ENCODE assay signal across 8 cellular contexts in the genomic region with DNA sequence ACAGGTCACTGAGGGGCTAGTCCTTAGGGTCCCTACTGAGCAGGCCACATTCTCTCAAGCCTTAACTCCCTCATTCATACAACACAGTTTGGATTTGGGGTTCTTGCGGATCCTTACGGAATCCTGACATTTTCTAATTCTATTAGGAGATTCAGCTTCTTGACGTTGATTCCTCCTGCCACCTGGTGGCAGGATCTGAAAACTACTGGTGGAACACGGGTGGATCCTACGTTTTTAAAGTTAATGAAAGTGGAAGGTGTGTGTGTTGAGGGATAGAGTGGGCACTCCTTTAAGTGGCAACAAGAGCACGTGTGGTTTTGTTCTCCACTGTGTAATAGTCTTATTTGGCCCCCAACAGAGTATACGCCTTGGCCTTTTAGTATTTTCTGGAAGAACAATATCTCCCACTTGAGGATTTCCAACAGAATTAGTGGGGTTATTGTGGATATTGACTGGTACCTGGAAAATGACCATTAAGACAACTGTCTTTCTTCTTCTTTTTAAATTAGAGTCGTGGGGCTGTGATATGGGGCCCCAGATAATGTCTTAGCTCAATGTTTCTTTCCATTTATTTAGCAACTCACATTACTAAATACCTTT. TPM values are rescaled to one million over a fixed set of nuclear protein-coding genes. Genes with fewer than 3 reads are reported as not detected.
DNase-seq lines count a peak whose midpoint lies in the region; ATAC-seq and TF ChIP-seq lines count a peak whose summit lies in the region.
"Had no signal": no experiment of that assay in that cellular context is flagged by ENCODE, and none has a peak within 500 bp of the region (broad histone marks: within the 10 kb centered on the region; RNA-seq: fewer than 3 reads in every experiment).

No MANE protein-coding gene starts in this region.

- no peaks in the 10 kb centered on the region for H4K20me1 ChIP-seq in OCI-LY1 (ENCODE audit: insufficient read depth, low read length)

- ATAC-seq in HG03460 (IDR thresholded peaks at IDR 0.05; ENCODE audit: unreplicated experiment) = peak; percentile 66
- ATAC-seq in activated T-cell treated with anti-CD3 and anti-CD28 coated beads, Interleukin-2, amount 50 U/mL, for 4 hours = peak; percentile 48 to 65

- no peak overlapping the region for H3K27ac Mint-ChIP-seq in type B pancreatic cell

- H3K4me3 Mint-ChIP-seq in activated T-cell treated with anti-CD3 and anti-CD28 coated beads, Interleukin-2, amount 50 U/mL, for 4 hours = no peak overlapping the region
- H3K4me3 Mint-ChIP-seq in type B pancreatic cell = no peak overlapping the region

- H3K27me3 Mint-ChIP-seq in activated T-cell treated with anti-CD3 and anti-CD28 coated beads, Interleukin-2, amount 50 U/mL, for 4 hours (ENCODE audit: low read depth) = no peaks in the 10 kb centered on the region
- no peaks in the 10 kb centered on the region for H3K27me3 Mint-ChIP-seq in type B pancreatic cell

- H3K9me2 ChIP-seq in OCI-LY1 (ENCODE audit: low read depth, low read length) = no peaks in the 10 kb centered on the region

- H3K27me3 ChIP-seq in OCI-LY1 (ENCODE audit: insufficient read depth, low read length) = peaks cover 3% of the 10 kb centered on the region; the same call in 1 of the 2 replicates

- no peak overlapping the region for H3K4me2 ChIP-seq in OCI-LY1 (ENCODE audit: low read length)

- H3K4me3 ChIP-seq in GM12865 (ENCODE audit: low read depth, low read length) = no peak overlapping the region; the same call in 1 of the 2 replicates
- no peak overlapping the region for H3K4me3 ChIP-seq in OCI-LY1 (ENCODE audit: low read depth, low read length, poor library complexity, severe bottlenecking)

- H3K27ac ChIP-seq in OCI-LY1 (ENCODE audit: low read depth, low read length, poor library complexity, severe bottlenecking) = no peak overlapping the region
- H3K27ac ChIP-seq: epithelial cell of prostate had no signal

- no peak overlapping the region for H3K9ac ChIP-seq in OCI-LY1 (ENCODE audit: low read length)

- no peaks in the 10 kb centered on the region for H3K9me3 Mint-ChIP-seq in activated T-cell treated with anti-CD3 and anti-CD28 coated beads, Interleukin-2, amount 50 U/mL, for 4 hours
- peaks cover 4% of the 10 kb centered on the region for H3K9me3 Mint-ChIP-seq in type B pancreatic cell

- no peaks in the 10 kb centered on the region for H3K9me3 ChIP-seq in OCI-LY1 (ENCODE audit: low read length)

- TF ChIP-seq CTCF in GM12865 (IDR thresholded peaks at IDR 0.05; ENCODE audit: insufficient read depth, low read depth, low read length, missing control alignments) (peak; percentile 72), OCI-LY1 (IDR thresholded peaks at IDR 0.05; ENCODE audit: low read length) (peak; percentile 80), type B pancreatic cell (conservative IDR thresholded peaks at IDR 0.05) (peak; percentile 93)

- DNase-seq in GM12865 (ENCODE audit: low read depth) (peak; percentile 77), fibroblast of peridontal ligament (ENCODE audit: extremely low read depth) (peak; percentile 79), nucleus accumbens (lab: John Stamatoyannopoulos, UW) (peak in 41 of 56 donors; percentile 1 to 79 (median 21)), type B pancreatic cell (ENCODE audit: extremely low spot score, unreplicated experiment) (no peak)
- peak; percentile 32 for DNase-seq in activated T-cell treated with anti-CD3 and anti-CD28 coated beads, Interleukin-2, amount 50 U/mL, for 4 hours

- H3K36me3 Mint-ChIP-seq in activated T-cell treated with anti-CD3 and anti-CD28 coated beads, Interleukin-2, amount 50 U/mL, for 4 hours (ENCODE audit: insufficient read depth) = no peaks in the 10 kb centered on the region
- no peaks in the 10 kb centered on the region for H3K36me3 Mint-ChIP-seq in type B pancreatic cell

- H3K4me1 ChIP-seq in OCI-LY1 (ENCODE audit: insufficient read depth, low read length, severe bottlenecking) = no peaks in the 10 kb centered on the region

- H2AFZ ChIP-seq in OCI-LY1 (ENCODE audit: low read length) = no peak overlapping the region

- no peaks in the 10 kb centered on the region for H3F3A ChIP-seq in OCI-LY1 (ENCODE audit: insufficient read depth, low read length)

- H3K4me1 Mint-ChIP-seq in activated T-cell treated with anti-CD3 and anti-CD28 coated beads, Interleukin-2, amount 50 U/mL, for 4 hours (ENCODE audit: low read depth) = no peaks in the 10 kb centered on the region
- H3K4me1 Mint-ChIP-seq in type B pancreatic cell (ENCODE audit: unreplicated experiment) = peaks cover 4% of the 10 kb centered on the region

- no peaks in the 10 kb centered on the region for H3K79me2 ChIP-seq in OCI-LY1 (ENCODE audit: insufficient read depth, low read length)

- H3K36me3 ChIP-seq in OCI-LY1 (ENCODE audit: insufficient read depth, low read length) = no peaks in the 10 kb centered on the region

RNA-seq across cellular contexts. Expression of a gene that starts 25.2 kb away (rescaled TPM):
- under 1 TPM; 0.08 to 0.11 (median 0.08) TPM for total RNA-seq in activated T-cell treated with anti-CD3 and anti-CD28 coated beads, Interleukin-2, amount 50 U/mL, for 4 hours
- total RNA-seq in type B pancreatic cell (ENCODE audit: low replicate concordance) = 2.4 and 7.2 TPM in 2 replicates
